ENCODE assay signal across 12 cellular contexts in the genomic region with DNA sequence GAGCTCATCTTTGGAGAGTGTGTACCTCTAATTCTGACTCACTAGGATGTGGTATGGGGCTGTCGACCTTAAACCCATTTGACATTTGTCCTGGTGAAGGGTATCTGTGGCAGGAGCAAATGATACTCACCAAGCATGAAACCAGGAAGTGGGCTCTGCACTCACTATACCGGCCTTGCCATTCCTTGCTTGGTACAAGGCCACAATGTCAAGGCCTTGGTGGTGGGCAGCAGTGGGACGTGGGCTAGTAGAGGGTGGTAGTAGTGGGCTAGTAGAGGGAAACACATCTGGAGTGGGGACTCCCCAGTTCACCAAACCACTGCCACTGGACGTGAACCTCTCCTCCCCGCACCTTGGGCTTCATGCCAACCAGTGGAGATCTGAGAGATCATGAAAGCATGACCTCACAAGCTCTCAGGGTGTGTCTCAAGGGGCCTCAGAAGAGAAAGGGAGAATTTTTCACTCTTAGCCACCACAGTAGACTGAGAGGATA. TPM values are rescaled to one million over a fixed set of nuclear protein-coding genes. Genes with fewer than 3 reads are reported as not detected.
DNase-seq lines count a peak whose midpoint lies in the region; ATAC-seq, FAIRE-seq and TF ChIP-seq lines count a peak whose summit lies in the region.
"Had no signal": no experiment of that assay in that cellular context is flagged by ENCODE, and none has a peak within 500 bp of the region (broad histone marks: within the 10 kb centered on the region; RNA-seq: fewer than 3 reads in every experiment).

No MANE protein-coding gene starts in this region.

- H3K4me3 ChIP-seq in SK-N-SH (ENCODE audit: low read depth in 2 of 2, low read length in 1 of 2) (no peak overlapping the region), lower lobe of right lung (no peak overlapping the region)
- H3K4me3 ChIP-seq: pancreas, SK-N-MC, uterus had no signal

- no peak for TF ChIP-seq CTCF in SK-N-SH (IDR thresholded peaks at IDR 0.05)
- no peak for TF ChIP-seq CTCF in lower lobe of right lung (IDR thresholded peaks at IDR 0.05)

- 50% methylated on average over 4 of the region's 5 CpGs for WGBS in SK-N-SH (ENCODE audit: low lambda C conversion rate)

- ATAC-seq in GM19467 (IDR thresholded peaks at IDR 0.05; ENCODE audit: unreplicated experiment) (peak; percentile 58), HG03159 (IDR thresholded peaks at IDR 0.05; ENCODE audit: unreplicated experiment) (peak; percentile 87), lower lobe of right lung (no peak)
- ATAC-seq in activated naive CD8-positive, alpha-beta T cell treated with anti-CD3 and anti-CD28 coated beads, Interleukin-2, amount 10 ng/mL, durations not matched to agents 7 days and 5 days (ENCODE audit: low read depth): peak; percentile 93
- ATAC-seq: pancreas had no signal

- peaks cover 4% of the 10 kb centered on the region in 2 experiments; a peak in 3 of 4 replicates for H3K4me1 ChIP-seq in SK-N-SH (ENCODE audit: control insufficient read depth in 1 of 2, insufficient read depth in 2 of 2, low read depth in 1 of 2, low read length in 1 of 2)
- peaks cover 10% of the 10 kb centered on the region for H3K4me1 ChIP-seq in lower lobe of right lung
- H3K4me1 ChIP-seq: uterus had no signal

- no peak for TF ChIP-seq RAD21 in SK-N-SH (IDR thresholded peaks at IDR 0.05; ENCODE audit: low read length)

- no peaks in the 10 kb centered on the region for H3K27me3 ChIP-seq in SK-N-SH (ENCODE audit: insufficient read depth)
- H3K27me3 ChIP-seq in lower lobe of right lung (ENCODE audit: low read depth): no peaks in the 10 kb centered on the region
- H3K27me3 ChIP-seq: pancreas, uterus had no signal

- no peak overlapping the region for H3K9ac ChIP-seq in SK-N-SH

- no peak overlapping the region for H2AFZ ChIP-seq in SK-N-SH (ENCODE audit: low read depth)

- H3K9me2 ChIP-seq in SK-N-SH: no peaks in the 10 kb centered on the region

- POLR2A ChIA-PET in activated naive CD8-positive, alpha-beta T cell treated with anti-CD3 and anti-CD28 coated beads, Interleukin-2, amount 10 ng/mL, durations not matched to agents 7 days and 5 days (lab: Charles Lee): interaction anchor here (0.7 to 0.9 kb wide), 2 partner anchors 9 to 368 kb away, joined by 4 read pairs; no protein-coding TSS in a partner anchor
- POLR2A ChIA-PET in SK-N-SH (lab: Yijun Ruan, JAX): no interaction called here

- CTCF ChIA-PET in SK-N-SH (lab: Yijun Ruan, JAX): no interaction called here

- H3K9me3 ChIP-seq in SK-N-SH: no peaks in the 10 kb centered on the region
- H3K9me3 ChIP-seq in lower lobe of right lung: no peaks in the 10 kb centered on the region
- H3K9me3 ChIP-seq: pancreas, uterus had no signal

- peaks cover 17% of the 10 kb centered on the region for H3K36me3 Mint-ChIP-seq in activated naive CD8-positive, alpha-beta T cell treated with anti-CD3 and anti-CD28 coated beads, Interleukin-2, amount 10 ng/mL, durations not matched to agents 7 days and 5 days

- TF ChIP-seq EP300 in SK-N-SH (IDR thresholded peaks at IDR 0.05; ENCODE audit: borderline replicate concordance in 1 of 2, low read depth in 1 of 2, low read length in 1 of 2): no peak

- H3K36me3 ChIP-seq in SK-N-SH (replicated peaks in 1 of 2; ENCODE audit: control insufficient read depth in 1 of 2, insufficient read depth in 2 of 2, low read length in 1 of 2) (peaks cover 0 to 10% of the 10 kb centered on the region in 2 experiments), lower lobe of right lung (no peaks in the 10 kb centered on the region)
- H3K36me3 ChIP-seq: pancreas, uterus had no signal

- in situ Hi-C loops in KBM-7 (cut with MboI; ENCODE audit: low pct_unique_long_range_greater_than_20kb, low sequenced_read_pairs): no loop called here

- peaks cover 8% of the 10 kb centered on the region for H3F3A ChIP-seq in SK-N-SH (replicated peaks; ENCODE audit: insufficient read depth)

- H3K27ac Mint-ChIP-seq in activated naive CD8-positive, alpha-beta T cell treated with anti-CD3 and anti-CD28 coated beads, Interleukin-2, amount 10 ng/mL, durations not matched to agents 7 days and 5 days: peak overlapping the region; percentile 72

- intact Hi-C loops in lower lobe of right lung (cut with DNase I): no loop called here

- H3K4me3 Mint-ChIP-seq in activated naive CD8-positive, alpha-beta T cell treated with anti-CD3 and anti-CD28 coated beads, Interleukin-2, amount 10 ng/mL, durations not matched to agents 7 days and 5 days: peak overlapping the region; percentile 44

- H3K4me2 ChIP-seq in SK-N-SH: no peak overlapping the region

- no peak for TF ChIP-seq POLR2A in GM12891 (IDR thresholded peaks at IDR 0.05; ENCODE audit: low read depth, low read length)

- no peaks in the 10 kb centered on the region for H3K79me2 ChIP-seq in SK-N-SH (ENCODE audit: insufficient read depth)

- DNase-seq in GM12891 (ENCODE audit: insufficient read length, low spot score): no peak
- DNase-seq in activated naive CD8-positive, alpha-beta T cell treated with anti-CD3 and anti-CD28 coated beads, Interleukin-2, amount 10 ng/mL, durations not matched to agents 7 days and 5 days: peak; percentile 59
- no peak for DNase-seq in amygdala (lab: John Stamatoyannopoulos, UW)
- DNase-seq in SK-N-SH: no peak
- DNase-seq in lower lobe of right lung: no peak
- DNase-seq in KBM-7: no peak
- DNase-seq: DMS53, pancreas, uterus had no signal

- FAIRE-seq in GM12891 (lab: Jason Lieb, UNC): peak; percentile 85
- FAIRE-seq: pancreas had no signal

- peaks cover 4% of the 10 kb centered on the region for H3K9me3 Mint-ChIP-seq in activated naive CD8-positive, alpha-beta T cell treated with anti-CD3 and anti-CD28 coated beads, Interleukin-2, amount 10 ng/mL, durations not matched to agents 7 days and 5 days

- H3K27me3 Mint-ChIP-seq in activated naive CD8-positive, alpha-beta T cell treated with anti-CD3 and anti-CD28 coated beads, Interleukin-2, amount 10 ng/mL, durations not matched to agents 7 days and 5 days: no peaks in the 10 kb centered on the region

- peaks cover 29% of the 10 kb centered on the region for H3K4me1 Mint-ChIP-seq in activated naive CD8-positive, alpha-beta T cell treated with anti-CD3 and anti-CD28 coated beads, Interleukin-2, amount 10 ng/mL, durations not matched to agents 7 days and 5 days

- H4K20me1 ChIP-seq in SK-N-SH (ENCODE audit: insufficient read depth): no peaks in the 10 kb centered on the region

- H3K27ac ChIP-seq in SK-N-SH (ENCODE audit: low read depth in 2 of 2, low read length in 1 of 2) (no peak overlapping the region), lower lobe of right lung (no peak overlapping the region)
- H3K27ac ChIP-seq: pancreas, SK-N-MC, uterus had no signal

TF ChIP-seq in GM12891, 5 proteins besides CTCF, POLR2A, EP300 and RAD21:
- TF ChIP-seq TAF1 (IDR thresholded peaks at IDR 0.05; ENCODE audit: low read depth, low read length) (no peak), SPI1 (IDR thresholded peaks at IDR 0.05; ENCODE audit: low read depth, low read length) (peak; percentile 47)

TF ChIP-seq in SK-N-SH, 30 proteins besides CTCF, POLR2A, EP300 and RAD21:
- TF ChIP-seq, protein P1, sequence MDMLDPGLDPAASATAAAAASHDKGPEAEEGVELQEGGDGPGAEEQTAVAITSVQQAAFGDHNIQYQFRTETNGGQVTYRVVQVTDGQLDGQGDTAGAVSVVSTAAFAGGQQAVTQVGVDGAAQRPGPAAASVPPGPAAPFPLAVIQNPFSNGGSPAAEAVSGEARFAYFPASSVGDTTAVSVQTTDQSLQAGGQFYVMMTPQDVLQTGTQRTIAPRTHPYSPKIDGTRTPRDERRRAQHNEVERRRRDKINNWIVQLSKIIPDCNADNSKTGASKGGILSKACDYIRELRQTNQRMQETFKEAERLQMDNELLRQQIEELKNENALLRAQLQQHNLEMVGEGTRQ (IDR thresholded peaks at IDR 0.05; ENCODE audit: borderline replicate concordance, low read depth, low read length): no peak
TF ChIP-seq in SK-N-SH: peak in this region for 0.

RNA-seq across cellular contexts. Expression of gene TNFSF4, which starts 11.5 kb away (rescaled TPM):
- 8.1 TPM for polyA plus RNA-seq in GM12891 (2012; ENCODE audit: low read depth, missing spikeins)
- total RNA-seq in activated naive CD8-positive, alpha-beta T cell treated with anti-CD3 and anti-CD28 coated beads, Interleukin-2, amount 10 ng/mL, durations not matched to agents 7 days and 5 days: 1 to 10 TPM; 4.0 TPM
- 25.9 and 44.6 TPM in 2 replicates for polyA plus RNA-seq in SK-N-SH (2012; rRNA removed)
- 45.1 and 46.3 TPM in 2 replicates for polyA plus RNA-seq in SK-N-SH (2012; cell fraction: cytosol; rRNA removed)
- polyA plus RNA-seq in SK-N-SH (2012; cell fraction: nucleus; rRNA removed): 6.9 and 21.7 TPM in 2 replicates
- total RNA-seq in lower lobe of right lung: 1.5 TPM

Comparison
In these comparisons a context has a peak if more than half of its experiments do, and no peak if none do; other contexts are left out.
1. ATAC-seq: peak in GM19467 (single experiment), HG03159 (single experiment) and activated naive CD8-positive, alpha-beta T cell treated with anti-CD3 and anti-CD28 coated beads, Interleukin-2, amount 10 ng/mL, durations not matched to agents 7 days and 5 days (single experiment); none in lower lobe of right lung (0 of 2).